In the genomic region with DNA sequence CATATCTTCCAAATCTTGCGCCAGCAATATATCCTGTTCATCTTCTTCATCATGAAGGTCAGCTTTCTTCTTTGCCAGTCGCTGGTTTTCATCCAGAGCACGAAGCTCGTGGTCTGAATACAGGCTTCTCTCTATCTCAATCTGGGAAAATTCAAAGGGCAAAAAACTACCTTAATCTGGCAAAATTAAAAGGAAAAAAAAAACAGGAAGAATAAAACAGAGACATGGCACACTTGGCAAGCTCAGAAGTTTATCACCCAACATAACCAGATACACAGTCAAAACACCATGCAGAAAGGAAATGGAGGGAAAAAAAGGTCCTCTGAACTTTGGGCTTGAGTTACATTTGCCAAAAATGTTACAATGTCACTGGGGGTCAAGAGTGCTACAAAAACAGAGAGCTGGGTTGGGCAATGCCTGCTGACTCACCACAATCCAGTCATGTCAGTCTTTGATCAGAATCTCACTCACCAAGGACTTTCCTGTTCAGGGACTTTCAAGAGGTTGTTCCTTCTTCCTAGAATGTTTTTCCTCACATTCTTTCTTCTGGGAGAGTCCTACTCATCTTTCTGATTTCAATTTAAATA, we compare ENCODE assay signal across 8 cellular contexts. TPM values are rescaled to one million over a fixed set of nuclear protein-coding genes. Genes with fewer than 3 reads are reported as not detected.
DNase-seq lines count a peak whose midpoint lies in the region; ATAC-seq and TF ChIP-seq lines count a peak whose summit lies in the region.

No MANE protein-coding gene starts in this region.

- intact Hi-C loops in esophagus squamous epithelium (cut with DNase I) = no loop called here

- DNase-seq in activated CD4-positive, alpha-beta T cell treated with anti-CD3 and anti-CD28 coated beads for 48 hours = peak; percentile 56
- no peak for DNase-seq in activated CD4-positive, alpha-beta T cell treated with anti-CD3 and anti-CD28 coated beads, Interleukin-2, amount 50 U/mL, for 1 hour
- DNase-seq in RPMI7951 (ENCODE audit: low read depth) (peak; percentile 51), esophagus squamous epithelium (lab: John Stamatoyannopoulos, UW) (no peak), NCI-H69 (lab: John Stamatoyannopoulos, UW) (no peak)
- no peak for DNase-seq in effector CD8-positive, alpha-beta T cell (lab: John Stamatoyannopoulos, UW)

- 78 to 88% methylated on average over 2 to 4 of the region's 4 CpGs for WGBS in esophagus squamous epithelium, 2 donors

- H3K9ac ChIP-seq in skeletal muscle satellite cell (ENCODE audit: low read depth, low read length) = peak overlapping the region; percentile 93

- TF ChIP-seq CTCF in esophagus squamous epithelium (IDR thresholded peaks at IDR 0.05) = no peak

- H3K36me3 ChIP-seq in esophagus squamous epithelium (peaks cover 6 to 59% (median 13%) of the 10 kb centered on the region in 3 donors), skeletal muscle satellite cell (ENCODE audit: insufficient read depth, low read length) (peaks cover 35% of the 10 kb centered on the region)

- H3K27ac ChIP-seq in esophagus squamous epithelium = peak overlapping the region in 3 of 4 donors; percentile 6 to 94 (median 91)

- H3K9me3 ChIP-seq in esophagus squamous epithelium = no peaks in the 10 kb centered on the region
- no peaks in the 10 kb centered on the region for H3K9me3 ChIP-seq in skeletal muscle satellite cell (replicated peaks; ENCODE audit: low read length)

- no peak for TF ChIP-seq POLR2A in esophagus squamous epithelium (IDR thresholded peaks at IDR 0.05)

- no peak for ATAC-seq in HG03108 (IDR thresholded peaks at IDR 0.05; ENCODE audit: unreplicated experiment)

- H3K4me1 ChIP-seq in esophagus squamous epithelium (peaks cover 15 to 35% (median 21%) of the 10 kb centered on the region in 3 donors), skeletal muscle satellite cell (ENCODE audit: control insufficient read depth, insufficient read depth, low read length) (peaks cover 19% of the 10 kb centered on the region)

- H3K27me3 ChIP-seq in esophagus squamous epithelium (no peaks in the 10 kb centered on the region), skeletal muscle satellite cell (ENCODE audit: control insufficient read depth, insufficient read depth, low read length) (no peaks in the 10 kb centered on the region)

- peak overlapping the region; percentile 84 for H3K4me2 ChIP-seq in skeletal muscle satellite cell (ENCODE audit: low read length)

- H3K4me3 ChIP-seq in esophagus squamous epithelium = peak overlapping the region in 2 of 4 donors; percentile 89 to 90
- H3K4me3 ChIP-seq in skeletal muscle satellite cell (ENCODE audit: low read length) = peak overlapping the region; percentile 89

RNA-seq across cellular contexts. Expression of a gene that starts 1.5 kb away (rescaled TPM):
- 24.9 and 51.0 TPM in 2 replicates for total RNA-seq in RPMI7951 (2014; rRNA removed; shearing (Covaris generic))
- total RNA-seq in esophagus squamous epithelium = 10 to 100 TPM; 23.3 to 43.5 (median 29.4) TPM
- 13.8 and 16.7 TPM in 2 replicates for total RNA-seq in skeletal muscle satellite cell (2012; rRNA removed)

RNA-seq across cellular contexts. Expression of a gene that starts 1.8 kb away (rescaled TPM):
- total RNA-seq in RPMI7951 (2014; rRNA removed; shearing (Covaris generic)) = 85.6 and 99.8 TPM in 2 replicates
- total RNA-seq in esophagus squamous epithelium = 10 to 100 TPM; 19.6 to 49.2 (median 28.0) TPM
- total RNA-seq in skeletal muscle satellite cell (2012; rRNA removed) = 40.0 and 41.1 TPM in 2 replicates

Comparison
In these comparisons a context has a peak if more than half of its experiments do, and no peak if none do; other contexts are left out.
1. DNase-seq: peak in activated CD4-positive, alpha-beta T cell treated with anti-CD3 and anti-CD28 coated beads for 48 hours (single experiment) and RPMI7951 (single experiment); none in activated CD4-positive, alpha-beta T cell treated with anti-CD3 and anti-CD28 coated beads, Interleukin-2, amount 50 U/mL, for 1 hour (single experiment), esophagus squamous epithelium (single experiment), effector CD8-positive, alpha-beta T cell (single experiment) and NCI-H69 (single experiment).